ENCODE assay signal across 1 cellular context in the genomic region with DNA sequence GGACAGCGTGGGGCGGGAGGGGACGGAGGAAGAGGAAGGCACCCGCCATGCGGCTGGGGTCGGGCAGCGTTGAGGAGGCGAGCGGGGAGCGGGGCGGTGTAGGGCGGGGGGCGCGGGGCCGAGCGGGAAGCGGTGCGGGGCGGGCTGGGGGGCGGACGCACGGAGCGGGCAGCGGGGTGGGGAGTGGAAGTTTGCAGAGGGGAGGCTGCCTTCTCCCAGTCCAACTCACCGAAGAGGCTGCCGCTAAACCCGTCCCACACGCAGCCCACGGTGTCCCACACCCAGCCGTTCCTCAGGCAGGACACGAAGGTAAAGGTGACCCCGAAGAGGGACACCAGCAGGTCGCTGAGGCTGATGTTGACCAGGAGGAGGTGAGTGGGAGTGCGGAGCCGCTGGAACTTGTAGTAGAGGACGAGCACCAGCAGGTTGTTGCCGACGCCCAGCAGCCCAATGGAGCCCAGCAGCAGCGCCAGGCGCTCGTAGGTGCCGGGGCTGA.
A peak's percentile ranks its signal among the peaks of the same experiment; 100 is the strongest.
TF ChIP-seq lines count a peak whose summit lies in the region.

No MANE protein-coding gene starts in this region.

TF ChIP-seq in K562, 482 proteins besides CTCF, POLR2A, EP300 and RAD21 (continues in another document):
- peak; percentile 71 for TF ChIP-seq CHD1 (IDR thresholded peaks at IDR 0.05; ENCODE audit: low read length)
- TF ChIP-seq EP400 (IDR thresholded peaks at IDR 0.05), result 0 out of 2 replicates have a peak, but pooled peaks have one; percentile 9
- peak; percentile 79 for TF ChIP-seq SAP30 (IDR thresholded peaks at IDR 0.05; ENCODE audit: borderline replicate concordance, insufficient read depth, low read depth, low read length, poor library complexity, severe bottlenecking)
- TF ChIP-seq ZFX (CRISPR knock-in tag; IDR thresholded peaks at IDR 0.05), result 0 out of 2 replicates have a peak, but pooled peaks have one; percentile 36
- 0 out of 2 replicates have a peak, but pooled peaks have one; percentile 47 for TF ChIP-seq RUNX1 (IDR thresholded peaks at IDR 0.05; ENCODE audit: low read depth)
- TF ChIP-seq RBBP5 (IDR thresholded peaks at IDR 0.05; ENCODE audit: borderline replicate concordance, insufficient read depth, low read length, poor library complexity, severe bottlenecking), result peak; percentile 89
- TF ChIP-seq MYC (IDR thresholded peaks at IDR 0.05; ENCODE audit: low read depth, low read length), result 0 out of 2 replicates have a peak, but pooled peaks have one; percentile 12
- no peak for TF ChIP-seq MYC (CRISPR knock-in tag; IDR thresholded peaks at IDR 0.05; ENCODE audit: borderline replicate concordance, low read depth)
- TF ChIP-seq SUPT5H (IDR thresholded peaks at IDR 0.05), result peak; percentile 39; the same call in 1 of the 2 replicates
- TF ChIP-seq ILK (tag; IDR thresholded peaks at IDR 0.05; ENCODE audit: borderline replicate concordance, low read depth), result no peak
- TF ChIP-seq STAT5A (IDR thresholded peaks at IDR 0.05; ENCODE audit: borderline replicate concordance, low read length), result no peak
- TF ChIP-seq YY1 (IDR thresholded peaks at IDR 0.05; ENCODE audit: borderline replicate concordance in 1 of 3, control insufficient read depth in 1 of 3, extremely low read depth in 1 of 3, insufficient read depth in 3 of 3, insufficient read length in 1 of 3, insufficient replicate concordance in 2 of 3, low read depth in 1 of 3, low read length in 2 of 3), result peak in 1 of 3 experiments; percentile 74
- no peak for TF ChIP-seq ZNF431 (CRISPR knock-in tag; IDR thresholded peaks at IDR 0.05)
- TF ChIP-seq, protein P1, sequence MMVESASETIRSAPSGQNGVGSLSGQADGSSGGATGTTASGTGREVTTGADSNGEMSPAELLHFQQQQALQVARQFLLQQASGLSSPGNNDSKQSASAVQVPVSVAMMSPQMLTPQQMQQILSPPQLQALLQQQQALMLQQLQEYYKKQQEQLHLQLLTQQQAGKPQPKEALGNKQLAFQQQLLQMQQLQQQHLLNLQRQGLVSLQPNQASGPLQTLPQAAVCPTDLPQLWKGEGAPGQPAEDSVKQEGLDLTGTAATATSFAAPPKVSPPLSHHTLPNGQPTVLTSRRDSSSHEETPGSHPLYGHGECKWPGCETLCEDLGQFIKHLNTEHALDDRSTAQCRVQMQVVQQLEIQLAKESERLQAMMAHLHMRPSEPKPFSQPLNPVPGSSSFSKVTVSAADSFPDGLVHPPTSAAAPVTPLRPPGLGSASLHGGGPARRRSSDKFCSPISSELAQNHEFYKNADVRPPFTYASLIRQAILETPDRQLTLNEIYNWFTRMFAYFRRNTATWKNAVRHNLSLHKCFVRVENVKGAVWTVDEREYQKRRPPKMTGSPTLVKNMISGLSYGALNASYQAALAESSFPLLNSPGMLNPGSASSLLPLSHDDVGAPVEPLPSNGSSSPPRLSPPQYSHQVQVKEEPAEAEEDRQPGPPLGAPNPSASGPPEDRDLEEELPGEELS (CRISPR knock-in tag; IDR thresholded peaks at IDR 0.05; ENCODE audit: borderline replicate concordance), result no peak
- 0 out of 4 replicates have a peak, but pooled peaks of 1 of the 2 experiments have one; percentile 26 for TF ChIP-seq TRIM24 (IDR thresholded peaks at IDR 0.05)
- TF ChIP-seq CTBP1 (IDR thresholded peaks at IDR 0.05; ENCODE audit: borderline replicate concordance), result peak; percentile 66; the same call in 1 of the 2 replicates
- no peak for TF ChIP-seq NFYB (IDR thresholded peaks at IDR 0.05; ENCODE audit: extremely low read depth, insufficient read length)
- peak; percentile 14; the same call in 1 of the 2 replicates for TF ChIP-seq MTA3 (IDR thresholded peaks at IDR 0.05; ENCODE audit: borderline replicate concordance)
- no peak for TF ChIP-seq ZNF609 (CRISPR knock-in tag; IDR thresholded peaks at IDR 0.05; ENCODE audit: borderline replicate concordance)
- peak; percentile 64; the same call in 1 of the 2 replicates for TF ChIP-seq TRIM28 (IDR thresholded peaks at IDR 0.05)
- no peak for TF ChIP-seq ZNF77 (CRISPR knock-in tag; IDR thresholded peaks at IDR 0.05)
- 0 out of 2 replicates have a peak, but pooled peaks have one; percentile 22 for TF ChIP-seq USF1 (CRISPR knock-in tag; IDR thresholded peaks at IDR 0.05)
- no peak for TF ChIP-seq TOE1 (IDR thresholded peaks at IDR 0.05; ENCODE audit: borderline replicate concordance)
- TF ChIP-seq TOE1 (CRISPR knock-in tag; IDR thresholded peaks at IDR 0.05; ENCODE audit: borderline replicate concordance, low read depth), result no peak
- no peak for TF ChIP-seq FOXK2 (conservative IDR thresholded peaks at IDR 0.05 in 1 of 2, IDR thresholded peaks at IDR 0.05 in 1 of 2; ENCODE audit: low read depth in 2 of 2)
- peak in 1 of 2 experiments; percentile 39 for TF ChIP-seq E2F6 (IDR thresholded peaks at IDR 0.05; ENCODE audit: borderline replicate concordance in 1 of 2, extremely low read depth in 1 of 2, insufficient read depth in 1 of 2, insufficient read length in 1 of 2, low read depth in 1 of 2, low read length in 1 of 2, poor library complexity in 1 of 2, severe bottlenecking in 1 of 2)
- TF ChIP-seq C11orf30 (IDR thresholded peaks at IDR 0.05; ENCODE audit: low read depth), result no peak
- peak; percentile 42 for TF ChIP-seq ETS2 (tag; IDR thresholded peaks at IDR 0.05; ENCODE audit: borderline replicate concordance, poor library complexity, severe bottlenecking)
- TF ChIP-seq, protein P2, sequence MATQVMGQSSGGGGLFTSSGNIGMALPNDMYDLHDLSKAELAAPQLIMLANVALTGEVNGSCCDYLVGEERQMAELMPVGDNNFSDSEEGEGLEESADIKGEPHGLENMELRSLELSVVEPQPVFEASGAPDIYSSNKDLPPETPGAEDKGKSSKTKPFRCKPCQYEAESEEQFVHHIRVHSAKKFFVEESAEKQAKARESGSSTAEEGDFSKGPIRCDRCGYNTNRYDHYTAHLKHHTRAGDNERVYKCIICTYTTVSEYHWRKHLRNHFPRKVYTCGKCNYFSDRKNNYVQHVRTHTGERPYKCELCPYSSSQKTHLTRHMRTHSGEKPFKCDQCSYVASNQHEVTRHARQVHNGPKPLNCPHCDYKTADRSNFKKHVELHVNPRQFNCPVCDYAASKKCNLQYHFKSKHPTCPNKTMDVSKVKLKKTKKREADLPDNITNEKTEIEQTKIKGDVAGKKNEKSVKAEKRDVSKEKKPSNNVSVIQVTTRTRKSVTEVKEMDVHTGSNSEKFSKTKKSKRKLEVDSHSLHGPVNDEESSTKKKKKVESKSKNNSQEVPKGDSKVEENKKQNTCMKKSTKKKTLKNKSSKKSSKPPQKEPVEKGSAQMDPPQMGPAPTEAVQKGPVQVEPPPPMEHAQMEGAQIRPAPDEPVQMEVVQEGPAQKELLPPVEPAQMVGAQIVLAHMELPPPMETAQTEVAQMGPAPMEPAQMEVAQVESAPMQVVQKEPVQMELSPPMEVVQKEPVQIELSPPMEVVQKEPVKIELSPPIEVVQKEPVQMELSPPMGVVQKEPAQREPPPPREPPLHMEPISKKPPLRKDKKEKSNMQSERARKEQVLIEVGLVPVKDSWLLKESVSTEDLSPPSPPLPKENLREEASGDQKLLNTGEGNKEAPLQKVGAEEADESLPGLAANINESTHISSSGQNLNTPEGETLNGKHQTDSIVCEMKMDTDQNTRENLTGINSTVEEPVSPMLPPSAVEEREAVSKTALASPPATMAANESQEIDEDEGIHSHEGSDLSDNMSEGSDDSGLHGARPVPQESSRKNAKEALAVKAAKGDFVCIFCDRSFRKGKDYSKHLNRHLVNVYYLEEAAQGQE (CRISPR knock-in tag; IDR thresholded peaks at IDR 0.05; ENCODE audit: low read depth), result peak; percentile 69; the same call in 1 of the 2 replicates
- TF ChIP-seq HDAC1 (IDR thresholded peaks at IDR 0.05), result peak in 1 of 2 experiments; percentile 53; a peak in 1 of 4 replicates
- peak; percentile 48; the same call in 1 of the 2 replicates for TF ChIP-seq HDAC8 (tag; IDR thresholded peaks at IDR 0.05)
- TF ChIP-seq ZBTB7A (IDR thresholded peaks at IDR 0.05; ENCODE audit: borderline replicate concordance, control insufficient read depth, low read depth, low read length), result peak; percentile 64; the same call in 1 of the 2 replicates
- TF ChIP-seq ZNF347 (CRISPR knock-in tag; IDR thresholded peaks at IDR 0.05; ENCODE audit: low read depth), result no peak
- TF ChIP-seq, protein P3, sequence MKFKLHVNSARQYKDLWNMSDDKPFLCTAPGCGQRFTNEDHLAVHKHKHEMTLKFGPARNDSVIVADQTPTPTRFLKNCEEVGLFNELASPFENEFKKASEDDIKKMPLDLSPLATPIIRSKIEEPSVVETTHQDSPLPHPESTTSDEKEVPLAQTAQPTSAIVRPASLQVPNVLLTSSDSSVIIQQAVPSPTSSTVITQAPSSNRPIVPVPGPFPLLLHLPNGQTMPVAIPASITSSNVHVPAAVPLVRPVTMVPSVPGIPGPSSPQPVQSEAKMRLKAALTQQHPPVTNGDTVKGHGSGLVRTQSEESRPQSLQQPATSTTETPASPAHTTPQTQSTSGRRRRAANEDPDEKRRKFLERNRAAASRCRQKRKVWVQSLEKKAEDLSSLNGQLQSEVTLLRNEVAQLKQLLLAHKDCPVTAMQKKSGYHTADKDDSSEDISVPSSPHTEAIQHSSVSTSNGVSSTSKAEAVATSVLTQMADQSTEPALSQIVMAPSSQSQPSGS (CRISPR knock-in tag; IDR thresholded peaks at IDR 0.05), result no peak
- TF ChIP-seq EHMT2 (IDR thresholded peaks at IDR 0.05), result no peak
- TF ChIP-seq, protein P4, sequence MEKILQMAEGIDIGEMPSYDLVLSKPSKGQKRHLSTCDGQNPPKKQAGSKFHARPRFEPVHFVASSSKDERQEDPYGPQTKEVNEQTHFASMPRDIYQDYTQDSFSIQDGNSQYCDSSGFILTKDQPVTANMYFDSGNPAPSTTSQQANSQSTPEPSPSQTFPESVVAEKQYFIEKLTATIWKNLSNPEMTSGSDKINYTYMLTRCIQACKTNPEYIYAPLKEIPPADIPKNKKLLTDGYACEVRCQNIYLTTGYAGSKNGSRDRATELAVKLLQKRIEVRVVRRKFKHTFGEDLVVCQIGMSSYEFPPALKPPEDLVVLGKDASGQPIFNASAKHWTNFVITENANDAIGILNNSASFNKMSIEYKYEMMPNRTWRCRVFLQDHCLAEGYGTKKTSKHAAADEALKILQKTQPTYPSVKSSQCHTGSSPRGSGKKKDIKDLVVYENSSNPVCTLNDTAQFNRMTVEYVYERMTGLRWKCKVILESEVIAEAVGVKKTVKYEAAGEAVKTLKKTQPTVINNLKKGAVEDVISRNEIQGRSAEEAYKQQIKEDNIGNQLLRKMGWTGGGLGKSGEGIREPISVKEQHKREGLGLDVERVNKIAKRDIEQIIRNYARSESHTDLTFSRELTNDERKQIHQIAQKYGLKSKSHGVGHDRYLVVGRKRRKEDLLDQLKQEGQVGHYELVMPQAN (IDR thresholded peaks at IDR 0.05; ENCODE audit: borderline replicate concordance), result 0 out of 2 replicates have a peak, but pooled peaks have one; percentile 28
- no peak for TF ChIP-seq GTF2F1 (IDR thresholded peaks at IDR 0.05; ENCODE audit: low read depth, low read length)
- no peak for TF ChIP-seq CBFA2T3 (IDR thresholded peaks at IDR 0.05)
- TF ChIP-seq ZNF146 (CRISPR knock-in tag; IDR thresholded peaks at IDR 0.05; ENCODE audit: unreplicated experiment), result no peak
- TF ChIP-seq, protein P5, sequence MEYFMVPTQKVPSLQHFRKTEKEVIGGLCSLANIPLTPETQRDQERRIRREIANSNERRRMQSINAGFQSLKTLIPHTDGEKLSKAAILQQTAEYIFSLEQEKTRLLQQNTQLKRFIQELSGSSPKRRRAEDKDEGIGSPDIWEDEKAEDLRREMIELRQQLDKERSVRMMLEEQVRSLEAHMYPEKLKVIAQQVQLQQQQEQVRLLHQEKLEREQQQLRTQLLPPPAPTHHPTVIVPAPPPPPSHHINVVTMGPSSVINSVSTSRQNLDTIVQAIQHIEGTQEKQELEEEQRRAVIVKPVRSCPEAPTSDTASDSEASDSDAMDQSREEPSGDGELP (CRISPR knock-in tag; IDR thresholded peaks at IDR 0.05; ENCODE audit: borderline replicate concordance), result peak; percentile 37; the same call in 1 of the 2 replicates
